In the genomic region with DNA sequence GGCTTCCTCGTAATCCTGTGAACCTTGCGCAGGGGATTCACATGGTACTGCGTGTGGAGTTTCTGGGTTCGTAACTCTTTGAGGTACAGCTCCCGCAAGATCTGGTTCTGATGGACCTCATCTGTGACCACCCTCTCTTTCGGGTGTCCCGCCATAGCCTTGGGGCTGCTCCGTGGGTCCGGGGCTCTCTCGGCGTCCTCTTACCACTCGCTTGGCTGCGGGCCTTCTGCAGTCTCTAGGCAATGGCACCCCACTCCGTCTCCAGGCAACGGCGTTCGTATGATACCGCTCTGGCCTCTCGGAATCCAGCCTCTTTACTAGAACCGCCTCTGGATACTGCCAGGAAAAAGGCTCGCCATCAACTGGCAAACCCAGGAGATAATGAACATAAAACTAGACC, we compare ENCODE assay signal across 17 cellular contexts. TPM values are rescaled to one million over a fixed set of nuclear protein-coding genes. Genes with fewer than 3 reads are reported as not detected.
DNase-seq lines count a peak whose midpoint lies in the region; ATAC-seq and TF ChIP-seq lines count a peak whose summit lies in the region.
"Had no signal": no experiment of that assay in that cellular context is flagged by ENCODE, and none has a peak within 500 bp of the region (broad histone marks: within the 10 kb centered on the region; RNA-seq: fewer than 3 reads in every experiment).

No MANE protein-coding gene starts in this region.

- intact Hi-C loops in testis (cut with DNase I; ENCODE audit: low total_unique reads) = no loop called here

- H2BK5ac ChIP-seq in neuronal stem cell (ENCODE audit: low read length) = no peak overlapping the region

- no peak overlapping the region for H3K9ac ChIP-seq in neuronal stem cell (ENCODE audit: low read depth, low read length, poor library complexity)

- no peaks in the 10 kb centered on the region for H3K36me3 ChIP-seq in neuronal stem cell (replicated peaks in 1 of 2; ENCODE audit: control insufficient read depth in 2 of 2, insufficient read depth in 2 of 2, low read length in 2 of 2)
- no peaks in the 10 kb centered on the region for H3K36me3 ChIP-seq in testis (ENCODE audit: low read depth, missing control alignments)

- no peak overlapping the region for H3K4me2 ChIP-seq in neuronal stem cell (ENCODE audit: insufficient read depth, low read length, poor library complexity, severe bottlenecking)
- H3K4me2 ChIP-seq: GM23338 had no signal

- no peak for TF ChIP-seq POLR2A in testis (IDR thresholded peaks at IDR 0.05)

- H2BK120ac ChIP-seq in neuronal stem cell (ENCODE audit: low read depth, low read length) = no peak overlapping the region

- H3K9me3 ChIP-seq in neuronal stem cell (replicated peaks in 1 of 2; ENCODE audit: control insufficient read depth in 2 of 2, insufficient read depth in 1 of 2, low read depth in 1 of 2, low read length in 2 of 2) (no peaks in the 10 kb centered on the region), testis (no peaks in the 10 kb centered on the region)

- no peaks in the 10 kb centered on the region for H3K79me1 ChIP-seq in neuronal stem cell (ENCODE audit: low read depth, low read length)

- peaks cover 0 to 6% (median 0%) of the 10 kb centered on the region in 3 experiments for H3K27me3 ChIP-seq in neuronal stem cell (ENCODE audit: control insufficient read depth in 3 of 3, insufficient read depth in 3 of 3, low read depth in 1 of 3, low read length in 3 of 3)
- H3K27me3 ChIP-seq in testis = no peaks in the 10 kb centered on the region

- WGBS in neuronal stem cell (ENCODE audit: extremely low coverage in 2 of 2, insufficient read length in 2 of 2, insufficient replicate concordance in 1 of 2), 2 donors = no CpG with 5 or more reads among the region's 21 CpGs
- 78 to 79% methylated on average over 12 to 21 of the region's 21 CpGs for WGBS in testis, 2 donors

- no peak for ATAC-seq in HG03135 (IDR thresholded peaks at IDR 0.05; ENCODE audit: unreplicated experiment)
- ATAC-seq: GM23338 had no signal

- no peak for TF ChIP-seq CTCF in testis (IDR thresholded peaks at IDR 0.05)

- H3K23ac ChIP-seq in neuronal stem cell (ENCODE audit: low read depth, low read length, poor library complexity) = no peak overlapping the region

- no peak overlapping the region for H2BK12ac ChIP-seq in neuronal stem cell (ENCODE audit: low read length)

- H3K4me1 ChIP-seq in neuronal stem cell (ENCODE audit: control insufficient read depth in 2 of 2, insufficient read depth in 1 of 2, low read depth in 1 of 2, low read length in 2 of 2) = no peaks in the 10 kb centered on the region
- no peaks in the 10 kb centered on the region for H3K4me1 ChIP-seq in testis

- no peak overlapping the region for H2AK5ac ChIP-seq in neuronal stem cell (ENCODE audit: low read depth, low read length)

- H3K27ac ChIP-seq in neuronal stem cell (replicated peaks; ENCODE audit: low read length) = no peak overlapping the region
- no peak overlapping the region for H3K27ac ChIP-seq in testis

- peak overlapping the region; percentile 11 for H2AFZ ChIP-seq in neuronal stem cell (ENCODE audit: low read length)
- H2AFZ ChIP-seq: GM23338 had no signal

- H3K4ac ChIP-seq in neuronal stem cell (ENCODE audit: low read length) = no peak overlapping the region

- no peak overlapping the region for H3K14ac ChIP-seq in neuronal stem cell (ENCODE audit: low read length)

- H4K8ac ChIP-seq in neuronal stem cell (ENCODE audit: low read depth, low read length) = no peak overlapping the region

- no peak overlapping the region for H2BK15ac ChIP-seq in neuronal stem cell (ENCODE audit: low read length)

- DNase-seq in T1000 (lab: John Stamatoyannopoulos, UW) (peak; percentile 33), neuronal stem cell (ENCODE audit: low spot score) (no peak), testis (peak; percentile 41), H4 (ENCODE audit: low spot score) (no peak), HPDE6-E6E7 (ENCODE audit: extremely low spot score) (no peak)
- DNase-seq: C1 segment of cervical spinal cord; Calu3; CD4-positive, alpha-beta memory T cell; COR-L47; DMS53; DMS79 treated with DMSO at 0.1 percent for 48 hours; GF-D8; H7; HCEC 1CT had no signal

- no peak overlapping the region for H4K91ac ChIP-seq in neuronal stem cell (ENCODE audit: low read depth, low read length, poor library complexity)

- no peak overlapping the region for H3K18ac ChIP-seq in neuronal stem cell (ENCODE audit: low read length)

- H3K4me3 ChIP-seq in neuronal stem cell (ENCODE audit: low read length in 2 of 2) (no peak overlapping the region), testis (peak overlapping the region; percentile 17 to 18)
- H3K4me3 ChIP-seq: GM23338 had no signal

RNA-seq across cellular contexts. Expression of a gene that starts 54.7 kb away (rescaled TPM):
- polyA plus RNA-seq in neuronal stem cell (2013, experiment 1 of 2) = 26.4 TPM
- polyA plus RNA-seq in neuronal stem cell (2013, experiment 2 of 2) = 26.2 TPM
- 1 to 10 TPM; 7.6 to 9.0 TPM for total RNA-seq in testis
- 5.8 TPM for polyA plus RNA-seq in testis (ENCODE audit: insufficient read depth, low read depth, low replicate concordance)
- 6.2 and 7.3 TPM in 2 replicates for total RNA-seq in H4 (2014; rRNA removed; shearing (Covaris generic))
- total RNA-seq: Calu3, G401 had no signal

Comparison
In these comparisons a context has a peak if more than half of its experiments do, and no peak if none do; other contexts are left out.
1. DNase-seq: peak in T1000 (single experiment) and testis (single experiment); none in neuronal stem cell (single experiment), H4 (single experiment) and HPDE6-E6E7 (single experiment).
2. H3K4me3 ChIP-seq: peak in testis (2 of 2); none in neuronal stem cell (0 of 2).